11 cellular contexts compared by ENCODE assay signal in genomic region chr2:136206613-136207012, GRCh38.
A peak's percentile ranks its signal among the peaks of the same experiment; 100 is the strongest.
DNase-seq lines count a peak whose midpoint lies in the region; ATAC-seq, FAIRE-seq and TF ChIP-seq lines count a peak whose summit lies in the region.
"Had no signal": no experiment of that assay in that cellular context is flagged by ENCODE, and none has a peak within 500 bp of the region (broad histone marks: within the 10 kb centered on the region; RNA-seq: fewer than 3 reads in every experiment).

No MANE protein-coding gene starts in this region.

- peak overlapping the region; percentile 70 for H3K4me3 Mint-ChIP-seq in memory B cell
- no peak overlapping the region for H3K4me3 Mint-ChIP-seq in CD14-positive monocyte

- no peaks in the 10 kb centered on the region for H3K9me3 ChIP-seq in pancreas
- H3K9me3 ChIP-seq in PC-3 (ENCODE audit: low read length): no peaks in the 10 kb centered on the region

- FAIRE-seq in pancreas (lab: Jason Lieb, UNC): no peak
- FAIRE-seq: A204.1, endothelial cell of umbilical vein had no signal

- no peak overlapping the region for H3K4me2 ChIP-seq in PC-3 (ENCODE audit: low read length)

- intact Hi-C loops in CD14-positive monocyte (cut with micrococcal nuclease) (loop anchor here in 1 of 2 donors (5.0 kb wide), 1 partner anchor 289 kb away; no protein-coding TSS in a partner anchor), pancreas (cut with DNase I) (no loop called here), PC-3 (cut with micrococcal nuclease) (no loop called here)

- H3K27ac ChIP-seq in pancreas (no peak overlapping the region), PC-3 (ENCODE audit: low read length) (no peak overlapping the region)

- no peaks in the 10 kb centered on the region for H3F3A ChIP-seq in PC-3 (ENCODE audit: low read length, unreplicated experiment)

- WGBS in pancreas, 2 donors: 74 to 77% methylated on average over 7 of the region's 7 CpGs

- H3K4me1 Mint-ChIP-seq in memory B cell (peaks cover 47% of the 10 kb centered on the region), CD14-positive monocyte (peaks cover 67% of the 10 kb centered on the region)

- no peak overlapping the region for H3K4me3 ChIP-seq in NB4 (ENCODE audit: low read depth, low read length)
- no peak overlapping the region for H3K4me3 ChIP-seq in pancreas
- H3K4me3 ChIP-seq in PC-3 (ENCODE audit: low read length): no peak overlapping the region

- H3K36me3 Mint-ChIP-seq in memory B cell (peaks cover 10% of the 10 kb centered on the region), CD14-positive monocyte (no peaks in the 10 kb centered on the region)

- POLR2A ChIA-PET in PC-3 (lab: Charles Lee; ENCODE audit: unreplicated experiment): no interaction called here

- no peak for TF ChIP-seq POLR2A in NB4 (IDR thresholded peaks at IDR 0.05; ENCODE audit: extremely low read depth, insufficient read length)

- no peaks in the 10 kb centered on the region for H3K9me2 ChIP-seq in PC-3 (replicated peaks; ENCODE audit: low read length)

- H3K9me3 Mint-ChIP-seq in memory B cell (peaks cover 11% of the 10 kb centered on the region), CD14-positive monocyte (peaks cover 6 to 12% (median 10%) of the 10 kb centered on the region in 7 donors)

- no peaks in the 10 kb centered on the region for H3K79me2 ChIP-seq in PC-3 (ENCODE audit: low read length)

- no peaks in the 10 kb centered on the region for H3K27me3 ChIP-seq in pancreas
- H3K27me3 ChIP-seq in PC-3 (ENCODE audit: low read length): peaks cover 64% of the 10 kb centered on the region

- H2AFZ ChIP-seq in PC-3 (ENCODE audit: low read length): no peak overlapping the region

- H3K9ac ChIP-seq in PC-3 (ENCODE audit: low read length): no peak overlapping the region

- DNase-seq in DMS153 (lab: John Stamatoyannopoulos, UW) (peak; percentile 47), DMS153 treated with DMSO at 0.1 percent for 48 hours (lab: John Stamatoyannopoulos, UW; ENCODE audit: unreplicated experiment) (no peak), NB4 (ENCODE audit: low read depth) (peak; percentile 23), memory B cell (ENCODE audit: low spot score in 2 of 2) (peak; percentile 72 to 83), CD14-positive monocyte (ENCODE audit: low spot score) (no peak), pancreas (no peak), PC-3 (no peak)

- no peaks in the 10 kb centered on the region for H4K20me1 ChIP-seq in PC-3 (ENCODE audit: low read length)

- CTCF ChIA-PET in PC-3 (lab: Charles Lee): no interaction called here

- no peak for TF ChIP-seq CTCF in NB4 (IDR thresholded peaks at IDR 0.05; ENCODE audit: low read depth, low read length)
- no peak for TF ChIP-seq CTCF in CD14-positive monocyte (IDR thresholded peaks at IDR 0.05)
- no peak for TF ChIP-seq CTCF in pancreas (IDR thresholded peaks at IDR 0.05)
- no peak for TF ChIP-seq CTCF in PC-3 (conservative IDR thresholded peaks at IDR 0.05; ENCODE audit: low read depth, low read length)

- BruUV-seq in PC-3 (replicated peaks; lab: Mats Ljungman, UMichigan): no TSS peak

- ATAC-seq in GM21737 (IDR thresholded peaks at IDR 0.05; ENCODE audit: unreplicated experiment) (peak; percentile 94), memory B cell (ENCODE audit: low read depth) (peak; percentile 80), pancreas (no peak), PC-3 (no peak)
- ATAC-seq: Panc1 had no signal

- H3K27ac Mint-ChIP-seq in memory B cell: peak overlapping the region; percentile 100
- peak overlapping the region in 2 of 7 donors; percentile 68 to 95 for H3K27ac Mint-ChIP-seq in CD14-positive monocyte

- H3K4me1 ChIP-seq in pancreas: no peaks in the 10 kb centered on the region
- no peaks in the 10 kb centered on the region for H3K4me1 ChIP-seq in PC-3 (ENCODE audit: insufficient read depth, low read length)

- no peaks in the 10 kb centered on the region for H3K36me3 ChIP-seq in pancreas
- no peaks in the 10 kb centered on the region for H3K36me3 ChIP-seq in PC-3 (ENCODE audit: low read depth, low read length)

- H3K27me3 Mint-ChIP-seq in memory B cell (no peaks in the 10 kb centered on the region), CD14-positive monocyte (ENCODE audit: low read depth in 3 of 3) (peaks cover 0 to 1% (median 0%) of the 10 kb centered on the region in 3 donors)

Comparison
In these comparisons a context has a peak if more than half of its experiments do, and no peak if none do; other contexts are left out.
1. DNase-seq: peak in DMS153 (single experiment), NB4 (single experiment) and memory B cell (2 of 2); none in DMS153 treated with DMSO at 0.1 percent for 48 hours (single experiment), CD14-positive monocyte (single experiment), pancreas (0 of 6) and PC-3 (single experiment).
2. ATAC-seq: peak in GM21737 (single experiment) and memory B cell (single experiment); none in pancreas (0 of 4) and PC-3 (single experiment).